In the genomic region with DNA sequence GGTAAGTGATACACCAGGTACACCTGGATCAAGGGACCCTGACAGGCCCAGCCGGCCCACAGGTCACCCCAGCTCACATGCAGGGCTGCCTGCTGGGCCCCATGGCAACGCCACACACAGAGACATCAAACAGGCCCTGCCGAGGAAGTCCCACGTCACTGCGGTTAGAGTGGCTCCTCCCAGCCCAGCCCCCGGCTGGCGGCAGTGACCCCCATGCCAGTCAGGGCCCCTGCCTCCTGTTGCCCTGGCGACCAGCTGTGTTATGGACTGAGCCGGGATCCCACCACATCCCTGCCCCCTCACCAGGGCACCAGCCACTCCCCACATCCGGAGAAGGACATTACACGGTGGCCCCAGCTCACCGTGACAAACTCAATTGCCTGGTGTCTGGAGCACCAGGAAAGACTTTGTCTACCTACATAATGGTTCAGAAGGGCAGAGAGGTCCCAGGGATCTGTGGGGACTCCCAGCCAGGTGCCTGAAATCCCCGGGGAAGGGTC, we compare ENCODE assay signal across 8 cellular contexts. TPM values are rescaled to one million over a fixed set of nuclear protein-coding genes. Genes with fewer than 3 reads are reported as not detected.
DNase-seq lines count a peak whose midpoint lies in the region; ATAC-seq, FAIRE-seq and TF ChIP-seq lines count a peak whose summit lies in the region.

No MANE protein-coding gene starts in this region.

- DNase-seq in BJ (ENCODE audit: low read depth) = peak; percentile 68
- peak; percentile 94 for DNase-seq in activated gamma-delta T cell treated with Interleukin-2 at 50 U/mL for 16 hours
- peak; percentile 73 to 89 (median 79) for DNase-seq in pancreas
- DNase-seq in tibial nerve (ENCODE audit: low spot score in 2 of 2) = peak; percentile 54 to 60

- H3K27me3 ChIP-seq in BJ (ENCODE audit: control insufficient read depth, insufficient read depth, low read length) = no peaks in the 10 kb centered on the region
- no peaks in the 10 kb centered on the region for H3K27me3 ChIP-seq in gastroesophageal sphincter
- H3K27me3 ChIP-seq in pancreas = no peaks in the 10 kb centered on the region
- H3K27me3 ChIP-seq in tibial nerve = no peaks in the 10 kb centered on the region

- peak overlapping the region; percentile 63; the same call in 1 of the 2 replicates for H3K4me3 ChIP-seq in BJ (ENCODE audit: low read depth, low read length)
- peak overlapping the region in 1 of 2 donors; percentile 62 for H3K4me3 ChIP-seq in gastroesophageal sphincter
- H3K4me3 ChIP-seq in pancreas = peak overlapping the region in 1 of 4 donors; percentile 50
- peak overlapping the region in 2 of 4 donors; percentile 48 to 59 for H3K4me3 ChIP-seq in tibial nerve

- POLR2A ChIA-PET in BJ (lab: Charles Lee) = interaction anchor here (1.1 kb wide), 1 partner anchor 65 kb away, joined by 4 read pairs; no protein-coding TSS in a partner anchor

- no peaks in the 10 kb centered on the region for H3K36me3 ChIP-seq in BJ (ENCODE audit: control insufficient read depth, insufficient read depth, low read length)
- no peaks in the 10 kb centered on the region for H3K36me3 ChIP-seq in gastroesophageal sphincter
- no peaks in the 10 kb centered on the region for H3K36me3 ChIP-seq in pancreas
- no peaks in the 10 kb centered on the region for H3K36me3 ChIP-seq in tibial nerve

- peak; percentile 62 for ATAC-seq in GM19043 (IDR thresholded peaks at IDR 0.05; ENCODE audit: low read depth, unreplicated experiment)
- peak; percentile 47 for ATAC-seq in HG03439 (IDR thresholded peaks at IDR 0.05; ENCODE audit: unreplicated experiment)
- ATAC-seq in gastroesophageal sphincter = peak; percentile 14
- peak; percentile 6 to 38 (median 17) for ATAC-seq in pancreas

- peak overlapping the region; percentile 97 to 100 (median 100) for H3K27ac ChIP-seq in gastroesophageal sphincter
- H3K27ac ChIP-seq in pancreas = peak overlapping the region; percentile 97 to 100 (median 100)
- H3K27ac ChIP-seq in tibial nerve = peak overlapping the region; percentile 98 to 100 (median 100)

- TF ChIP-seq CTCF in BJ (IDR thresholded peaks at IDR 0.05; ENCODE audit: insufficient read depth, low read depth, low read length) (no peak), gastroesophageal sphincter (IDR thresholded peaks at IDR 0.05) (no peak), pancreas (IDR thresholded peaks at IDR 0.05) (no peak), tibial nerve (IDR thresholded peaks at IDR 0.05) (no peak)

- H3K9me3 ChIP-seq in gastroesophageal sphincter = no peaks in the 10 kb centered on the region
- no peaks in the 10 kb centered on the region for H3K9me3 ChIP-seq in pancreas
- no peaks in the 10 kb centered on the region for H3K9me3 ChIP-seq in tibial nerve

- FAIRE-seq in pancreas (lab: Jason Lieb, UNC) = no peak

- no peak for TF ChIP-seq EP300 in gastroesophageal sphincter (IDR thresholded peaks at IDR 0.05)
- peak in 1 of 2 donors; percentile 17 for TF ChIP-seq EP300 in tibial nerve (IDR thresholded peaks at IDR 0.05)

- intact Hi-C loops in pancreas (cut with DNase I) = no loop called here

- TF ChIP-seq POLR2A in Raji (IDR thresholded peaks at IDR 0.05; ENCODE audit: insufficient read depth, low read depth, low read length) = peak; percentile 68
- TF ChIP-seq POLR2A in gastroesophageal sphincter (IDR thresholded peaks at IDR 0.05) = no peak
- no peak for TF ChIP-seq POLR2A in tibial nerve (IDR thresholded peaks at IDR 0.05)

- peaks cover 0 to 83% (median 38%) of the 10 kb centered on the region in 3 donors for H3K4me1 ChIP-seq in gastroesophageal sphincter
- peaks cover 24 to 51% (median 42%) of the 10 kb centered on the region in 3 donors for H3K4me1 ChIP-seq in pancreas
- peaks cover 0 to 75% (median 45%) of the 10 kb centered on the region in 4 donors for H3K4me1 ChIP-seq in tibial nerve

- 8% methylated on average over 2 of the region's 13 CpGs; no CpG with 5 or more reads in 1 of the 2 donors for WGBS in gastroesophageal sphincter (ENCODE audit: low coverage in 1 of 2), 2 donors
- WGBS in pancreas, 2 donors = 33 to 44% methylated on average over 13 of the region's 13 CpGs
- 19 to 23% methylated on average over 6 to 8 of the region's 13 CpGs for WGBS in tibial nerve, 2 donors

- CTCF ChIA-PET in BJ (lab: Yijun Ruan, JAX) = interaction anchor here (0.6 to 1.6 kb wide), 3 partner anchors 16 to 302 kb away, joined by 3 to 8 read pairs (median 4); no protein-coding TSS in a partner anchor

RNA-seq across cellular contexts. Expression of a gene that starts 30.4 kb away (rescaled TPM):
- polyA plus RNA-seq in BJ (2011; rRNA removed) (0.20 and 0.55 TPM in 2 replicates), pancreas (1 to 10 TPM in 1 of 2 donors, under 1 TPM in 1; 0.65 to 3.1 TPM)
- 0.52 TPM in 1 of 2 replicates, not detected in the other for polyA minus RNA-seq in BJ (2011; rRNA and poly(A)+ RNA removed)
- total RNA-seq in gastroesophageal sphincter (1 to 10 TPM in 2 of 4 donors, not detected in 2; 1.1 to 5.0 TPM), pancreas (1 to 10 TPM in 1 of 6 donors, under 1 TPM in 3, not detected in 2; 0.39 to 1.4 (median 0.62) TPM), tibial nerve (not detected)

RNA-seq across cellular contexts. Expression of a gene that starts 51.3 kb away (rescaled TPM):
- polyA plus RNA-seq in BJ (2011; rRNA removed) = 4.0 and 5.7 TPM in 2 replicates
- polyA minus RNA-seq in BJ (2011; rRNA and poly(A)+ RNA removed) = 7.2 and 8.6 TPM in 2 replicates
- 1 to 10 TPM; 3.9 to 9.2 (median 4.2) TPM for total RNA-seq in gastroesophageal sphincter
- 1 to 10 TPM; 1.9 to 9.3 (median 3.4) TPM for total RNA-seq in pancreas
- polyA plus RNA-seq in pancreas = 1 to 10 TPM; 3.9 to 5.5 TPM
- total RNA-seq in tibial nerve = 10 to 100 TPM in 1 of 4 donors, 1 to 10 TPM in 3; 2.8 to 19.8 (median 4.0) TPM

RNA-seq across cellular contexts. Expression of a gene that starts 59.3 kb away (rescaled TPM):
- polyA plus RNA-seq in BJ (2011; rRNA removed) (0.38 and 0.94 TPM in 2 replicates), pancreas (10 to 100 TPM in 1 of 2 donors, 1 to 10 TPM in 1; 8.1 to 15.3 TPM)
- polyA minus RNA-seq in BJ (2011; rRNA and poly(A)+ RNA removed) = 1.5 TPM in 1 of 2 replicates, not detected in the other
- total RNA-seq in gastroesophageal sphincter (1 to 10 TPM in 3 of 4 donors, not detected in 1; 1.9 to 2.4 (median 2.2) TPM), pancreas (1 to 10 TPM; 2.6 to 4.5 (median 3.9) TPM), tibial nerve (1 to 10 TPM in 3 of 4 donors, not detected in 1; 1.5 to 3.3 (median 3.0) TPM)

RNA-seq across cellular contexts. Expression of a gene that starts 59.4 kb away (rescaled TPM):
- polyA plus RNA-seq in BJ (2011; rRNA removed) (8.0 and 13.1 TPM in 2 replicates), pancreas (10 to 100 TPM; 57.5 to 78.6 TPM)
- 12.6 and 14.4 TPM in 2 replicates for polyA minus RNA-seq in BJ (2011; rRNA and poly(A)+ RNA removed)
- total RNA-seq in gastroesophageal sphincter (10 to 100 TPM; 15.6 to 36.8 (median 22.4) TPM), pancreas (10 to 100 TPM; 23.0 to 29.7 (median 26.2) TPM), tibial nerve (10 to 100 TPM; 42.7 to 99.3 (median 56.0) TPM)
